ENCODE assay signal across 8 cellular contexts in genomic region chr2:38075436-38076249, GRCh38. TPM values are rescaled to one million over a fixed set of nuclear protein-coding genes. Genes with fewer than 3 reads are reported as not detected.
DNase-seq lines count a peak whose midpoint lies in the region; ATAC-seq and TF ChIP-seq lines count a peak whose summit lies in the region.

Gene CYP1B1 (minus strand): TSS chr2:38076151. CDS start chr2:38075388, 763 bp downstream.

- H3K27me3 ChIP-seq in KMS-11 (ENCODE audit: insufficient read depth, low read depth) (no peaks in the 10 kb centered on the region), lower lobe of right lung (ENCODE audit: low read depth) (peaks cover 18% of the 10 kb centered on the region)

- peak within 1 kb of the TSS; percentile 82 for H3K9ac ChIP-seq in KMS-11

- H3K4me2 ChIP-seq in KMS-11: peak within 1 kb of the TSS; percentile 90

- H3K36me3 Mint-ChIP-seq in type B pancreatic cell: peaks cover 36% of the 10 kb centered on the region

- TF ChIP-seq CTCF in KMS-11 (conservative IDR thresholded peaks at IDR 0.05; ENCODE audit: low read depth, low read length): no peak
- no peak for TF ChIP-seq CTCF in lower lobe of right lung (IDR thresholded peaks at IDR 0.05)
- no peak for TF ChIP-seq CTCF in type B pancreatic cell (conservative IDR thresholded peaks at IDR 0.05)

- no peaks in the 10 kb centered on the region for H3K79me2 ChIP-seq in KMS-11 (ENCODE audit: insufficient read depth, low read depth)

- H3K4me3 ChIP-seq in KMS-11 (IDR thresholded peaks at IDR 0.05; ENCODE audit: insufficient read depth, low read depth, low read length) (peak within 1 kb of the TSS; percentile 89), lower lobe of right lung (peak within 1 kb of the TSS; percentile 65)

- peaks cover 41% of the 10 kb centered on the region for H3K27me3 Mint-ChIP-seq in type B pancreatic cell

- intact Hi-C loops in lower lobe of right lung (cut with DNase I): no loop called here

- no peaks in the 10 kb centered on the region for H3K9me3 ChIP-seq in lower lobe of right lung

- H3K4me1 ChIP-seq in KMS-11 (ENCODE audit: low read depth, poor library complexity, severe bottlenecking) (peaks cover 18% of the 10 kb centered on the region), lower lobe of right lung (peaks cover 28% of the 10 kb centered on the region)

- H2AFZ ChIP-seq in KMS-11 (ENCODE audit: low read depth): peak within 1 kb of the TSS; percentile 97

- H3K36me3 ChIP-seq in KMS-11 (ENCODE audit: insufficient read depth): no peaks in the 10 kb centered on the region
- no peaks in the 10 kb centered on the region for H3K36me3 ChIP-seq in lower lobe of right lung

- H3K27ac ChIP-seq in KMS-11: peak within 1 kb of the TSS; percentile 97
- peak within 1 kb of the TSS; percentile 44 for H3K27ac ChIP-seq in caudate nucleus (ENCODE audit: low read depth, low read length)
- H3K27ac ChIP-seq in lower lobe of right lung: peak within 1 kb of the TSS; percentile 92

- H4K20me1 ChIP-seq in KMS-11 (ENCODE audit: insufficient read depth): no peaks in the 10 kb centered on the region

- peaks cover 21% of the 10 kb centered on the region for H3K4me1 Mint-ChIP-seq in type B pancreatic cell (ENCODE audit: unreplicated experiment)

- peak; percentile 71 to 74 for ATAC-seq in lower lobe of right lung

- peak; percentile 84 for DNase-seq in activated CD8-positive, alpha-beta memory T cell treated with anti-CD3 and anti-CD28 coated beads for 24 hours
- DNase-seq in activated CD8-positive, alpha-beta memory T cell treated with anti-CD3 and anti-CD28 coated beads, Interleukin-2, amount 50 U/mL, for 4 hours: no peak
- peak in 2 of 61 donors; percentile 30 to 37 for DNase-seq in caudate nucleus (lab: John Stamatoyannopoulos, UW)
- peak; percentile 71 for DNase-seq in lower lobe of right lung
- DNase-seq in type B pancreatic cell (ENCODE audit: extremely low spot score, unreplicated experiment): peak; percentile 72
- no peak for DNase-seq in NCI-H524 treated with DMSO at 0.1 percent for 48 hours (lab: John Stamatoyannopoulos, UW)
- DNase-seq in SK-N-DZ (ENCODE audit: low spot score): no peak

- peak within 1 kb of the TSS; percentile 98 for H3K27ac Mint-ChIP-seq in type B pancreatic cell

- peak within 1 kb of the TSS; percentile 94 for H3K4me3 Mint-ChIP-seq in type B pancreatic cell

- no peaks in the 10 kb centered on the region for H3K9me3 Mint-ChIP-seq in type B pancreatic cell

RNA-seq across cellular contexts. Expression of gene CYP1B1, which starts in this region (rescaled TPM):
- total RNA-seq in lower lobe of right lung (67.0 TPM), type B pancreatic cell (ENCODE audit: low replicate concordance) (176 and 360 TPM in 2 replicates)
- polyA plus RNA-seq in SK-N-DZ (2014; cell fraction: cytosol; rRNA removed): 0.38 and 0.73 TPM in 2 replicates
- 0.76 and 1.0 TPM in 2 replicates for polyA plus RNA-seq in SK-N-DZ (2014; cell fraction: nucleus; rRNA removed)

Comparison
In these comparisons a context has a peak if more than half of its experiments do, and no peak if none do; other contexts are left out.
1. DNase-seq: peak in activated CD8-positive, alpha-beta memory T cell treated with anti-CD3 and anti-CD28 coated beads for 24 hours (single experiment), lower lobe of right lung (single experiment) and type B pancreatic cell (single experiment); none in activated CD8-positive, alpha-beta memory T cell treated with anti-CD3 and anti-CD28 coated beads, Interleukin-2, amount 50 U/mL, for 4 hours (single experiment), NCI-H524 treated with DMSO at 0.1 percent for 48 hours (single experiment) and SK-N-DZ (single experiment).
2. H3K27ac ChIP-seq: peak in every context shown above with its lines; median percentile 97 in KMS-11; 92 in lower lobe of right lung; 44 in caudate nucleus.